8 cellular contexts compared by ENCODE assay signal in genomic region chr15:31344824-31345605, GRCh38. TPM values are rescaled to one million over a fixed set of nuclear protein-coding genes. Genes with fewer than 3 reads are reported as not detected.
DNase-seq lines count a peak whose midpoint lies in the region; ATAC-seq lines count a peak whose summit lies in the region.

No MANE protein-coding gene starts in this region.

- DNase-seq in activated naive CD4-positive, alpha-beta T cell treated with Interleukin-2 at 50 U/mL for 16 hours = peak; percentile 50
- no peak for DNase-seq in activated naive CD4-positive, alpha-beta T cell (lab: John Stamatoyannopoulos, UW)
- no peak for DNase-seq in hippocampal formation (lab: John Stamatoyannopoulos, UW)

- H3K27me3 Mint-ChIP-seq in stimulated activated memory B cell treated with anti-CD40 and anti-IgM and Interleukin-4, amounts not matched to agents 10 μg/mL and 1 μg/mL and 100 μg/mL, for 72 hours = no peaks in the 10 kb centered on the region

- peak; percentile 69 for ATAC-seq in stimulated activated memory B cell treated with anti-CD40 and anti-IgM and Interleukin-4, amounts not matched to agents 10 μg/mL and 1 μg/mL and 100 μg/mL, for 72 hours
- ATAC-seq in GM21526 (IDR thresholded peaks at IDR 0.05; ENCODE audit: low FRiP score, unreplicated experiment) = no peak
- no peak for ATAC-seq in HG03469 (IDR thresholded peaks at IDR 0.05; ENCODE audit: unreplicated experiment)

- WGBS in esophagus, 2 donors = 43 to 45% methylated on average over 15 to 16 of the region's 16 CpGs

- peaks cover 14 to 53% of the 10 kb centered on the region in 2 donors for H3K4me1 ChIP-seq in esophagus (ENCODE audit: control insufficient read depth in 2 of 2, insufficient read depth in 2 of 2, low read length in 1 of 2)

- no peaks in the 10 kb centered on the region for H3K27me3 ChIP-seq in esophagus (ENCODE audit: control insufficient read depth in 1 of 2, insufficient read depth in 2 of 2, low read length in 2 of 2)

- H3K27ac Mint-ChIP-seq in stimulated activated memory B cell treated with anti-CD40 and anti-IgM and Interleukin-4, amounts not matched to agents 10 μg/mL and 1 μg/mL and 100 μg/mL, for 72 hours = peak overlapping the region; percentile 95

- H3K9me3 ChIP-seq in KOPT-K1 (ENCODE audit: insufficient read depth, low read length, poor library complexity, severe bottlenecking) (no peaks in the 10 kb centered on the region), esophagus (ENCODE audit: control insufficient read depth in 2 of 2, insufficient read depth in 1 of 2, low read depth in 1 of 2, low read length in 1 of 2) (no peaks in the 10 kb centered on the region)

- H3K36me3 Mint-ChIP-seq in stimulated activated memory B cell treated with anti-CD40 and anti-IgM and Interleukin-4, amounts not matched to agents 10 μg/mL and 1 μg/mL and 100 μg/mL, for 72 hours = peaks cover 34% of the 10 kb centered on the region

- no peaks in the 10 kb centered on the region for H3K9me3 Mint-ChIP-seq in stimulated activated memory B cell treated with anti-CD40 and anti-IgM and Interleukin-4, amounts not matched to agents 10 μg/mL and 1 μg/mL and 100 μg/mL, for 72 hours

- peaks cover 97% of the 10 kb centered on the region for H3K4me1 Mint-ChIP-seq in stimulated activated memory B cell treated with anti-CD40 and anti-IgM and Interleukin-4, amounts not matched to agents 10 μg/mL and 1 μg/mL and 100 μg/mL, for 72 hours

- peak overlapping the region; percentile 94 for H3K4me3 Mint-ChIP-seq in stimulated activated memory B cell treated with anti-CD40 and anti-IgM and Interleukin-4, amounts not matched to agents 10 μg/mL and 1 μg/mL and 100 μg/mL, for 72 hours

- H3K36me3 ChIP-seq in KOPT-K1 (ENCODE audit: insufficient read depth, low read length) (peaks cover 28% of the 10 kb centered on the region), esophagus (ENCODE audit: control insufficient read depth in 2 of 2, insufficient read depth in 2 of 2, low read length in 1 of 2) (peaks cover 0 to 5% of the 10 kb centered on the region in 2 donors)

- H3K4me3 ChIP-seq in esophagus (ENCODE audit: low read depth in 1 of 2, low read length in 2 of 2) = peak overlapping the region in 1 of 2 donors; percentile 15

- peak overlapping the region; percentile 93 for H3K27ac ChIP-seq in KOPT-K1 (ENCODE audit: low read depth, low read length, poor library complexity, severe bottlenecking)
- peak overlapping the region; percentile 1 to 58 for H3K27ac ChIP-seq in esophagus (ENCODE audit: low read depth in 2 of 2, low read length in 1 of 2)

RNA-seq across cellular contexts. Expression of gene KLF13, which starts 18.4 kb away (rescaled TPM):
- polyA plus RNA-seq in esophagus = 10 to 100 TPM in 1 of 2 donors, 1 to 10 TPM in 1; 9.0 to 20.9 TPM
